1 cellular context compared by ENCODE assay signal in the genomic region with DNA sequence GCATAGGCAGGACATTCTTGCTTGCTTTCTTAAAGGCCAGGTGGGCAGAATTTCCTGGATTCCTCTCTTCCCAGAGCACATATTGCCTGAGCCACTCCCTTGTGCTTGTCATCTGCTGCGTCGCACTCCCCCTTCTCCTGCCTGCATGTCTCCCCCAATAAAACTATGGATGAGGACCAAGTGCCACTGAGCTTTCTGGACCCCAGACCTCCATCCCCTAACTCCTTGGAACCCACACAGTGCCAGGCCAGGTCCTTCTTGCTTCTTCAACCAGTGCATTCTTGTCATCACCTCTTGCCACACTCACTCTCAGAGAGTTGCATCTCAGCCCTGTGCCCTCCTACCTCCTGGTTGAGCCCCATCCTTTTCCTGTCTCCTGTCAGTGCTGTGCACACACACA.
TF ChIP-seq lines count a peak whose summit lies in the region.

No MANE protein-coding gene starts in this region.

TF ChIP-seq in H1, 55 proteins besides CTCF, POLR2A, EP300 and RAD21:
- TF ChIP-seq CBX8 (IDR thresholded peaks at IDR 0.05; ENCODE audit: borderline replicate concordance, low read depth, low read length) (no peak), GABPA (IDR thresholded peaks at IDR 0.05; ENCODE audit: borderline replicate concordance, insufficient read depth, low read length) (no peak), CREB1 (IDR thresholded peaks at IDR 0.05) (no peak), POLR2AphosphoS5 (IDR thresholded peaks at IDR 0.05; ENCODE audit: low read depth, low read length) (no peak)
TF ChIP-seq in H1: peak in this region for 0.
